8 cellular contexts compared by ENCODE assay signal in genomic region chr5:77029376-77029885, GRCh38. TPM values are rescaled to one million over a fixed set of nuclear protein-coding genes. Genes with fewer than 3 reads are reported as not detected.
DNase-seq lines count a peak whose midpoint lies in the region; ATAC-seq and TF ChIP-seq lines count a peak whose summit lies in the region.

No MANE protein-coding gene starts in this region.

- H3K36me3 ChIP-seq in DOHH2 (ENCODE audit: control insufficient read depth, low read length) (peaks cover 40% of the 10 kb centered on the region), PC-3 (ENCODE audit: low read depth, low read length) (peaks cover 8% of the 10 kb centered on the region; the same call in 1 of the 2 replicates)

- H3K27me3 ChIP-seq in DOHH2 (ENCODE audit: control insufficient read depth, low read length) (no peaks in the 10 kb centered on the region), PC-3 (ENCODE audit: low read length) (no peaks in the 10 kb centered on the region)

- ATAC-seq in PC-3 (no peak), GM21390 (IDR thresholded peaks at IDR 0.05; ENCODE audit: unreplicated experiment) (no peak), GM18861 (IDR thresholded peaks at IDR 0.05; ENCODE audit: unreplicated experiment) (no peak), HG02852 (IDR thresholded peaks at IDR 0.05; ENCODE audit: unreplicated experiment) (no peak)

- no peak overlapping the region for H3K9ac ChIP-seq in PC-3 (ENCODE audit: low read length)

- H3K27ac ChIP-seq in DOHH2 (ENCODE audit: low read depth, low read length) (peak overlapping the region; percentile 74; the same call in 1 of the 2 replicates), PC-3 (ENCODE audit: low read length) (no peak overlapping the region)

- H3K4me1 ChIP-seq in DOHH2 (ENCODE audit: control insufficient read depth, low read length), result peaks cover 25% of the 10 kb centered on the region
- H3K4me1 ChIP-seq in PC-3 (ENCODE audit: insufficient read depth, low read length), result no peaks in the 10 kb centered on the region

- POLR2A ChIA-PET in PC-3 (lab: Charles Lee; ENCODE audit: unreplicated experiment), result no interaction called here

- H3K4me2 ChIP-seq in DOHH2 (ENCODE audit: low read length), result peak overlapping the region; percentile 74
- 0 out of 2 replicates have a peak overlapping the region, but pooled peaks have one; percentile 89 for H3K4me2 ChIP-seq in PC-3 (ENCODE audit: low read length)

- DNase-seq in PC-3, result no peak
- DNase-seq in erythroblast (lab: John Stamatoyannopoulos, UW), result peak; percentile 16 to 19
- no peak for DNase-seq in retinal pigment epithelial cell (ENCODE audit: low read depth)
- no peak for DNase-seq in SKM-1 (lab: John Stamatoyannopoulos, UW; ENCODE audit: unreplicated experiment)

- TF ChIP-seq CTCF in DOHH2 (IDR thresholded peaks at IDR 0.05; ENCODE audit: low read depth, low read length, poor library complexity, severe bottlenecking), result no peak
- TF ChIP-seq CTCF in PC-3 (conservative IDR thresholded peaks at IDR 0.05; ENCODE audit: low read depth, low read length), result no peak
- TF ChIP-seq CTCF in retinal pigment epithelial cell (conservative IDR thresholded peaks at IDR 0.05; ENCODE audit: low read depth, low read length), result no peak

- H3K9me2 ChIP-seq in DOHH2 (replicated peaks; ENCODE audit: control insufficient read depth, low read length), result no peaks in the 10 kb centered on the region
- H3K9me2 ChIP-seq in PC-3 (replicated peaks; ENCODE audit: low read length), result no peaks in the 10 kb centered on the region

- H3K9me3 ChIP-seq in DOHH2 (ENCODE audit: control insufficient read depth, insufficient read depth, low read length) (peaks cover 24% of the 10 kb centered on the region), PC-3 (ENCODE audit: low read length) (peaks cover 12% of the 10 kb centered on the region; the same call in 1 of the 2 replicates)

- no TSS peak for BruUV-seq in PC-3 (replicated peaks; lab: Mats Ljungman, UMichigan)

- H3K4me3 ChIP-seq in DOHH2 (ENCODE audit: low read length) (peak overlapping the region; percentile 99), PC-3 (ENCODE audit: low read length) (peak overlapping the region; percentile 92; the same call in 1 of the 2 replicates), retinal pigment epithelial cell (ENCODE audit: low read length) (peak overlapping the region; percentile 74)

- no peak for TF ChIP-seq POLR2A in erythroblast (IDR thresholded peaks at IDR 0.05; ENCODE audit: low read length)

- peaks cover 4% of the 10 kb centered on the region; the same call in 1 of the 2 replicates for H4K20me1 ChIP-seq in DOHH2 (ENCODE audit: control insufficient read depth, insufficient read depth, low read depth, low read length)
- H4K20me1 ChIP-seq in PC-3 (ENCODE audit: low read length), result no peaks in the 10 kb centered on the region

- H3F3A ChIP-seq in DOHH2 (ENCODE audit: control insufficient read depth, insufficient read depth) (0 out of 2 replicates have a peak, but pooled peaks cover 4% of the 10 kb centered on the region), PC-3 (ENCODE audit: low read length, unreplicated experiment) (no peaks in the 10 kb centered on the region)

- CTCF ChIA-PET in PC-3 (lab: Charles Lee), result no interaction called here

- intact Hi-C loops in PC-3 (cut with micrococcal nuclease), result no loop called here

- H2AFZ ChIP-seq in PC-3 (ENCODE audit: low read length), result peak overlapping the region; percentile 93

- peaks cover 44% of the 10 kb centered on the region for H3K79me2 ChIP-seq in DOHH2 (ENCODE audit: control insufficient read depth, low read length)
- H3K79me2 ChIP-seq in PC-3 (ENCODE audit: low read length), result peaks cover 36% of the 10 kb centered on the region

RNA-seq across cellular contexts. Expression of gene AGGF1, which starts 0.8 kb away (rescaled TPM):
- total RNA-seq in PC-3 (2014; rRNA removed), result 14.4 and 21.0 TPM in 2 replicates

RNA-seq across cellular contexts. Expression of gene ZBED3, which starts 57.7 kb away (rescaled TPM):
- 1.3 and 9.8 TPM in 2 replicates for total RNA-seq in PC-3 (2014; rRNA removed)

Comparison
In these comparisons a context has a peak if more than half of its experiments do, and no peak if none do; other contexts are left out.
1. DNase-seq: peak in erythroblast (2 of 2); none in PC-3 (single experiment), retinal pigment epithelial cell (single experiment) and SKM-1 (single experiment).
2. Peak in every context shown above with its lines, with median percentiles within 50 percentile points of each other: H3K4me3 ChIP-seq.